Comparison of ENCODE assay signal across 22 cellular contexts in genomic region chr3:46206284-46206683, GRCh38. TPM values are rescaled to one million over a fixed set of nuclear protein-coding genes. Genes with fewer than 3 reads are reported as not detected.
DNase-seq lines count a peak whose midpoint lies in the region; ATAC-seq, FAIRE-seq and TF ChIP-seq lines count a peak whose summit lies in the region.
"Had no signal": no experiment of that assay in that cellular context is flagged by ENCODE, and none has a peak within 500 bp of the region (broad histone marks: within the 10 kb centered on the region; RNA-seq: fewer than 3 reads in every experiment).

No MANE protein-coding gene starts in this region.

- peaks cover 4% of the 10 kb centered on the region for H3K9me3 Mint-ChIP-seq in activated CD4-positive, alpha-beta T cell treated with anti-CD3 and anti-CD28 coated beads, Interleukin-2, amount 10 ng/mL, durations not matched to agents 24 days and 14 days
- H3K9me3 Mint-ChIP-seq in endothelial cell (ENCODE audit: unreplicated experiment) = no peaks in the 10 kb centered on the region
- H3K9me3 Mint-ChIP-seq: activated naive CD4-positive, alpha-beta T cell treated with anti-CD3 and anti-CD28 coated beads, Interleukin-2, amount 10 ng/mL, durations not matched to agents 7 days and 5 days; nephron progenitor cell had no signal

- H3K4me3 Mint-ChIP-seq in activated CD4-positive, alpha-beta T cell treated with anti-CD3 and anti-CD28 coated beads, Interleukin-2, amount 10 ng/mL, durations not matched to agents 24 days and 14 days = peak overlapping the region; percentile 73
- no peak overlapping the region for H3K4me3 Mint-ChIP-seq in endothelial cell (ENCODE audit: unreplicated experiment)
- H3K4me3 Mint-ChIP-seq: activated naive CD4-positive, alpha-beta T cell treated with anti-CD3 and anti-CD28 coated beads, Interleukin-2, amount 10 ng/mL, durations not matched to agents 7 days and 5 days; GM23338; nephron progenitor cell had no signal

- RAD21 ChIA-PET in GM12878 (lab: Charles Lee; ENCODE audit: unreplicated experiment) = interaction anchor here (1.6 to 7.7 kb wide), 9 partner anchors 8 to 267 kb away, joined by 4 to 268 read pairs (median 13); partner anchors contain the start of gene CCR5

- H3K79me2 ChIP-seq in GM12878 (ENCODE audit: control insufficient read depth, insufficient read depth, low read length) = no peaks in the 10 kb centered on the region; the same call in 1 of the 2 replicates
- no peaks in the 10 kb centered on the region for H3K79me2 ChIP-seq in HepG2 (ENCODE audit: insufficient read depth, low read length)

- POLR2A ChIA-PET in GM12878 (lab: Charles Lee) = interaction anchor here (1.0 kb wide), 2 partner anchors 106 to 115 kb away, joined by 3 to 4 read pairs; no protein-coding TSS in a partner anchor
- POLR2A ChIA-PET in HepG2 (lab: Yijun Ruan, JAX) = no interaction called here

- no TSS peak for BruUV-seq in GM12878 (replicated peaks; lab: Mats Ljungman, UMichigan)
- no TSS peak for BruUV-seq in HepG2 (replicated peaks; lab: Mats Ljungman, UMichigan)

- TF ChIP-seq EP300 in GM12878 (IDR thresholded peaks at IDR 0.05; ENCODE audit: borderline replicate concordance in 1 of 2, control insufficient read depth in 1 of 2, low read depth in 2 of 2, low read length in 2 of 2) (no peak), HepG2 (IDR thresholded peaks at IDR 0.05; ENCODE audit: low read depth in 2 of 2, low read length in 2 of 2) (no peak), HepG2 (CRISPR knock-in tag; IDR thresholded peaks at IDR 0.05; ENCODE audit: borderline replicate concordance) (no peak)

- H3K9me3 ChIP-seq in GM12878 (replicated peaks; ENCODE audit: control insufficient read depth, insufficient read depth, low read length) (no peaks in the 10 kb centered on the region), HepG2 (ENCODE audit: low read length) (no peaks in the 10 kb centered on the region), subcutaneous abdominal adipose tissue (ENCODE audit: control insufficient read depth in 5 of 5, low read length in 5 of 5) (no peaks in the 10 kb centered on the region)

- TF ChIP-seq POLR2A in GM12878 (IDR thresholded peaks at IDR 0.05; ENCODE audit: low read depth, low read length) (no peak), HepG2 (IDR thresholded peaks at IDR 0.05; ENCODE audit: insufficient read depth in 1 of 2, low read depth in 2 of 2, low read length in 2 of 2) (no peak)

- 84% methylated on average over 4 of the region's 4 CpGs for WGBS in GM12878 (ENCODE audit: insufficient coverage, insufficient replicate concordance, low lambda C conversion rate, missing lambda C conversion rate)
- WGBS in HepG2 (ENCODE audit: low lambda C conversion rate) = 8% methylated on average over 4 of the region's 4 CpGs

- H3K4me3 ChIP-seq in GM12878 = no peak overlapping the region
- no peak overlapping the region for H3K4me3 ChIP-seq in HepG2 (replicated peaks in 1 of 3; ENCODE audit: insufficient read depth in 1 of 3, low read depth in 2 of 3, low read length in 3 of 3)
- H3K4me3 ChIP-seq in subcutaneous abdominal adipose tissue (ENCODE audit: low read depth in 1 of 5, low read length in 5 of 5) = peak overlapping the region; percentile 34 to 69 (median 45)
- H3K4me3 ChIP-seq: GM23338 had no signal

- peaks cover 63% of the 10 kb centered on the region for H3K4me1 Mint-ChIP-seq in activated CD4-positive, alpha-beta T cell treated with anti-CD3 and anti-CD28 coated beads, Interleukin-2, amount 10 ng/mL, durations not matched to agents 24 days and 14 days
- H3K4me1 Mint-ChIP-seq in endothelial cell (ENCODE audit: unreplicated experiment) = no peaks in the 10 kb centered on the region

- H3K36me3 ChIP-seq in GM12878 (ENCODE audit: control insufficient read depth in 2 of 2, insufficient read depth in 2 of 2, low read length in 1 of 2) (no peaks in the 10 kb centered on the region), HepG2 (replicated peaks in 1 of 2; ENCODE audit: control insufficient read depth in 1 of 2, insufficient read depth in 2 of 2, low read length in 2 of 2) (no peaks in the 10 kb centered on the region), subcutaneous abdominal adipose tissue (ENCODE audit: control insufficient read depth in 5 of 5, insufficient read depth in 5 of 5, low read length in 5 of 5) (peaks cover 0 to 12% (median 2%) of the 10 kb centered on the region in 5 donors)

- H3K9ac ChIP-seq in GM12878 (ENCODE audit: control insufficient read depth, insufficient read depth, low read length) = 0 out of 2 replicates have a peak overlapping the region, but pooled peaks have one; percentile 15
- H3K9ac ChIP-seq in HepG2 (ENCODE audit: insufficient read depth, low read depth, low read length) = no peak overlapping the region
- H3K9ac ChIP-seq in subcutaneous abdominal adipose tissue (ENCODE audit: low read length in 5 of 5) = peak overlapping the region in 4 of 5 donors; percentile 2 to 46 (median 16)

- peaks cover 4% of the 10 kb centered on the region for H3K27me3 Mint-ChIP-seq in activated CD4-positive, alpha-beta T cell treated with anti-CD3 and anti-CD28 coated beads, Interleukin-2, amount 10 ng/mL, durations not matched to agents 24 days and 14 days
- peaks cover 8% of the 10 kb centered on the region for H3K27me3 Mint-ChIP-seq in endothelial cell (ENCODE audit: unreplicated experiment)

- H3K4me1 ChIP-seq in GM12878 (ENCODE audit: control insufficient read depth, insufficient read depth, low read length) (peaks cover 23% of the 10 kb centered on the region), HepG2 (ENCODE audit: insufficient read depth, low read length) (peaks cover 4% of the 10 kb centered on the region; the same call in 1 of the 2 replicates), subcutaneous abdominal adipose tissue (ENCODE audit: control insufficient read depth in 5 of 5, insufficient read depth in 5 of 5, low read length in 5 of 5) (peaks cover 0 to 30% (median 17%) of the 10 kb centered on the region in 5 donors)

- H3K27ac ChIP-seq in GM12878 (ENCODE audit: control insufficient read depth, insufficient read depth) = no peak overlapping the region
- no peak overlapping the region for H3K27ac ChIP-seq in HepG2 (ENCODE audit: extremely low read length, insufficient read depth, low read length)
- peak overlapping the region; percentile 50 for H3K27ac ChIP-seq in subcutaneous abdominal adipose tissue (ENCODE audit: low read depth, low read length)
- H3K27ac ChIP-seq: VCaP had no signal

- TF ChIP-seq CTCF in GM12878 (IDR thresholded peaks at IDR 0.05 in 2 of 3, conservative IDR thresholded peaks at IDR 0.05 in 1 of 3; ENCODE audit: control insufficient read depth in 2 of 3, extremely low read depth in 1 of 3, insufficient read depth in 1 of 3, low read depth in 3 of 3, low read length in 3 of 3) (no peak), HepG2 (CRISPR knock-in tag; IDR thresholded peaks at IDR 0.05) (no peak), endothelial cell (IDR thresholded peaks at IDR 0.05; ENCODE audit: unreplicated experiment) (no peak)

- peak overlapping the region; percentile 75 for H3K4me2 ChIP-seq in GM12878 (ENCODE audit: control insufficient read depth, insufficient read depth)
- H3K4me2 ChIP-seq in HepG2 (ENCODE audit: low read depth, low read length) = no peak overlapping the region
- H3K4me2 ChIP-seq: GM23338 had no signal

- ATAC-seq in GM12878 (no peak), HepG2 (no peak)
- ATAC-seq: GM23338, left colon, PC-3 had no signal

- intact Hi-C loops in activated CD4-positive, alpha-beta T cell treated with anti-CD3 and anti-CD28 coated beads, Interleukin-2, amount 10 ng/mL, durations not matched to agents 24 days and 14 days (cut with micrococcal nuclease) = loop anchor here (5.0 kb wide), 2 partner anchors 236 to 264 kb away; partner anchors contain the start of gene CXCR6
- intact Hi-C loops in GM12878 (cut with micrococcal nuclease; ENCODE audit: unreplicated experiment) = loop anchor here (5.0 kb wide), 1 partner anchor 614 kb away; the partner anchor contains the start of gene LIMD1
- intact Hi-C loops in HepG2 (cut with micrococcal nuclease; ENCODE audit: unreplicated experiment) = no loop called here

- H4K20me1 ChIP-seq in GM12878 (ENCODE audit: control insufficient read depth, insufficient read depth) (no peaks in the 10 kb centered on the region), HepG2 (ENCODE audit: insufficient read depth, low read length) (no peaks in the 10 kb centered on the region)

- H3K27me3 ChIP-seq in GM12878 (replicated peaks in 1 of 2; ENCODE audit: control insufficient read depth in 2 of 2, insufficient read depth in 2 of 2, low read length in 1 of 2) (no peaks in the 10 kb centered on the region), HepG2 (ENCODE audit: control insufficient read depth in 1 of 2, insufficient read depth in 2 of 2, low read length in 2 of 2) (no peaks in the 10 kb centered on the region), subcutaneous abdominal adipose tissue (ENCODE audit: control insufficient read depth in 5 of 5, insufficient read depth in 4 of 5, low read length in 5 of 5) (no peaks in the 10 kb centered on the region)

- H3K27ac Mint-ChIP-seq in activated CD4-positive, alpha-beta T cell treated with anti-CD3 and anti-CD28 coated beads, Interleukin-2, amount 10 ng/mL, durations not matched to agents 24 days and 14 days = peak overlapping the region; percentile 23
- H3K27ac Mint-ChIP-seq in endothelial cell (ENCODE audit: unreplicated experiment) = no peak overlapping the region
- H3K27ac Mint-ChIP-seq: activated naive CD4-positive, alpha-beta T cell treated with anti-CD3 and anti-CD28 coated beads, Interleukin-2, amount 10 ng/mL, durations not matched to agents 7 days and 5 days; GM23338; nephron progenitor cell had no signal

- no peak overlapping the region for H2AFZ ChIP-seq in GM12878 (ENCODE audit: control insufficient read depth, low read depth, low read length)
- H2AFZ ChIP-seq in HepG2 (ENCODE audit: low read length) = no peak overlapping the region
- H2AFZ ChIP-seq: GM23338 had no signal

- peaks cover 27% of the 10 kb centered on the region for H3K36me3 Mint-ChIP-seq in activated CD4-positive, alpha-beta T cell treated with anti-CD3 and anti-CD28 coated beads, Interleukin-2, amount 10 ng/mL, durations not matched to agents 24 days and 14 days (ENCODE audit: low read depth)
- H3K36me3 Mint-ChIP-seq in endothelial cell (ENCODE audit: low read depth, unreplicated experiment) = no peaks in the 10 kb centered on the region

- SMC1A ChIA-PET in GM12878 (lab: Charles Lee; ENCODE audit: uncharacterized antibody, unreplicated experiment) = interaction anchor here (0.9 to 7.8 kb wide), 12 partner anchors 9 to 268 kb away, joined by 3 to 342 read pairs (median 14); partner anchors contain the start of gene CCR5

- CTCF ChIA-PET in GM12878 (lab: Yijun Ruan, JAX) (interaction anchor here (2.4 to 7.7 kb wide), 4 partner anchors 9 to 163 kb away, joined by 18 to 396 read pairs (median 124); partner anchors contain the start of gene CCR5), HepG2 (lab: Yijun Ruan, JAX; ENCODE audit: low intra/inter-chr PET ratio, low total read pairs) (no interaction called here)

- in situ Hi-C loops in GM12878 (cut with MboI) = loop anchor here (5.0 kb wide), 1 partner anchor 109 kb away; no protein-coding TSS in a partner anchor
- in situ Hi-C loops in HepG2 (cut with HindIII; ENCODE audit: extremely low pct_ligation_motif_present, low pct_unique_long_range_greater_than_20kb) = no loop called here

- no peak for DNase-seq in activated CD4-positive, alpha-beta T cell treated with anti-CD3 and anti-CD28 coated beads, Interleukin-2, amount 10 ng/mL, durations not matched to agents 24 days and 14 days
- no peak for DNase-seq in activated CD4-positive, alpha-beta T cell treated with anti-CD3 and anti-CD28 coated beads for 1 hour
- DNase-seq in GM12878 (ENCODE audit: low read depth, low spot score) (no peak), HepG2 (ENCODE audit: low spot score) (no peak), endothelial cell (ENCODE audit: low spot score) (no peak), SW480 (ENCODE audit: low spot score) (no peak)
- no peak for DNase-seq in effector CD8-positive, alpha-beta T cell (lab: John Stamatoyannopoulos, UW)
- DNase-seq: activated naive CD4-positive, alpha-beta T cell treated with anti-CD3 and anti-CD28 coated beads, Interleukin-2, amount 10 ng/mL, durations not matched to agents 7 days and 5 days; effector CD4-positive, alpha-beta T cell; EL; left colon; NCI-H69; nephron progenitor cell; PC-3; stimulated activated CD4-positive, alpha-beta T cell treated with anti-CD3 and anti-CD28 coated beads, Interleukin-1b, Interleukin-23, amount 100 ng/mL, for 48 hours had no signal

- FAIRE-seq in GM12878 (lab: Jason Lieb, UNC) (no peak), HepG2 (lab: Jason Lieb, UNC) (no peak)
- FAIRE-seq: A204.1 had no signal

- TF ChIP-seq RAD21 in GM12878 (IDR thresholded peaks at IDR 0.05; ENCODE audit: insufficient read depth, low read depth, low read length) (no peak), HepG2 (CRISPR knock-in tag; IDR thresholded peaks at IDR 0.05) (no peak)

RNA-seq across cellular contexts. Expression of gene CCR1, which starts 1.8 kb away (rescaled TPM):
- 5.9 and 6.7 TPM in 2 replicates for total RNA-seq in activated CD4-positive, alpha-beta T cell treated with anti-CD3 and anti-CD28 coated beads, Interleukin-2, amount 10 ng/mL, durations not matched to agents 24 days and 14 days
- 5.2 and 5.5 TPM in 2 replicates for total RNA-seq in GM12878 (2013; cell fraction: nucleolus; rRNA removed)
- total RNA-seq in GM12878 (2014; rRNA removed) (8.3 and 10.1 TPM in 2 replicates), GM12878 (2014; rRNA removed; fragmentation: Illumina TruSeq; extraction: Trizol) (9.6 TPM in 2 replicates), GM12878 (2021) (6.4 and 7.3 TPM in 2 replicates), HepG2 (2016; rRNA removed; fragmentation: Illumina TruSeq; extraction: Trizol) (not detected in 2 replicates), endothelial cell (ENCODE audit: unreplicated experiment) (not detected)
- 4.3 TPM for polyA plus RNA-seq in GM12878 (2011; ENCODE audit: low read depth)
- polyA plus RNA-seq in GM12878 (2011; rRNA removed) (8.8 and 9.5 TPM in 2 replicates), GM12878 (2014; fragmentation: Illumina TruSeq; extraction: Trizol) (11.0 and 13.2 TPM in 2 replicates), GM12878 (2014; fragmentation: Nextera tagmentation; extraction: Ambion mirVana) (1 to 10 TPM; 3.4 to 3.7 TPM), GM12878 (2014; rRNA removed) (6.4 and 8.2 TPM in 2 replicates), GM12878 (2016; fragmentation: Nextera tagmentation; extraction: Ambion mirVana) (1 to 10 TPM; 2.3 to 3.6 TPM), HepG2 (2011; rRNA removed) (not detected in 2 replicates)
- polyA plus RNA-seq in GM12878 (2011; cell fraction: cytosol; rRNA removed) = 7.1 and 7.3 TPM in 2 replicates
- 3.9 TPM in 2 replicates for polyA plus RNA-seq in GM12878 (2011; cell fraction: nucleus; rRNA removed)
- polyA plus RNA-seq in GM12878 (2012) = 4.4 and 7.3 TPM in 2 replicates
- polyA minus RNA-seq in GM12878 (2011; rRNA and poly(A)+ RNA removed) = 11.1 and 14.2 TPM in 2 replicates
- 1.9 and 2.8 TPM in 2 replicates for polyA minus RNA-seq in GM12878 (2011; cell fraction: cytosol; rRNA and poly(A)+ RNA removed)
- 5.4 and 8.6 TPM in 2 replicates for polyA minus RNA-seq in GM12878 (2011; cell fraction: nucleus; rRNA and poly(A)+ RNA removed)
- total RNA-seq in HepG2 (2016; cell fraction: cytosol; rRNA removed; fragmentation: Illumina TruSeq; extraction: Trizol; ENCODE audit: low read depth) = not detected in 2 replicates
- not detected in 2 replicates for total RNA-seq in HepG2 (2016; cell fraction: insoluble cytoplasmic fraction; rRNA removed; fragmentation: Illumina TruSeq; extraction: Trizol)
- not detected in 2 replicates for total RNA-seq in HepG2 (2016; cell fraction: membrane; rRNA removed; fragmentation: Illumina TruSeq; extraction: Trizol)
- total RNA-seq in HepG2 (2016; cell fraction: nucleus; rRNA removed; fragmentation: Illumina TruSeq; extraction: Trizol) = not detected in 2 replicates
- not detected in 2 replicates for polyA plus RNA-seq in HepG2 (2011; cell fraction: cytosol; rRNA removed)
- not detected in 2 replicates for polyA plus RNA-seq in HepG2 (2011; cell fraction: nucleus; rRNA removed)
- not detected in 2 replicates for polyA plus RNA-seq in HepG2 (2012)
- not detected in 2 replicates for polyA plus RNA-seq in HepG2 (2016; cell fraction: cytosol; fragmentation: Illumina TruSeq; extraction: Trizol; ENCODE audit: low read depth)
- not detected in 2 replicates for polyA plus RNA-seq in HepG2 (2016; cell fraction: insoluble cytoplasmic fraction; fragmentation: Illumina TruSeq; extraction: Trizol; ENCODE audit: low read depth)
- polyA plus RNA-seq in HepG2 (2016; cell fraction: membrane; fragmentation: Illumina TruSeq; extraction: Trizol; ENCODE audit: low read depth) = not detected in 2 replicates
- polyA plus RNA-seq in HepG2 (2016; cell fraction: nucleus; fragmentation: Illumina TruSeq; extraction: Trizol; ENCODE audit: insufficient read depth, low read depth) = not detected in 2 replicates
- polyA minus RNA-seq in HepG2 (2011; rRNA and poly(A)+ RNA removed; ENCODE audit: low replicate concordance) = 0.16 TPM in 1 of 2 replicates, not detected in the other
- polyA minus RNA-seq in HepG2 (2011; cell fraction: cytosol; rRNA and poly(A)+ RNA removed) = not detected in 2 replicates
- polyA minus RNA-seq in HepG2 (2011; cell fraction: nucleus; rRNA and poly(A)+ RNA removed) = not detected in 2 replicates
- total RNA-seq: GM23338, HT-29 had no signal
- polyA plus RNA-seq: GM23338 had no signal

RNA-seq across cellular contexts. Expression of gene CCR3, which starts 36.0 kb away (rescaled TPM):
- not detected in 2 replicates for total RNA-seq in activated CD4-positive, alpha-beta T cell treated with anti-CD3 and anti-CD28 coated beads, Interleukin-2, amount 10 ng/mL, durations not matched to agents 24 days and 14 days
- 0.42 and 0.54 TPM in 2 replicates for total RNA-seq in GM12878 (2013; cell fraction: nucleolus; rRNA removed)
- total RNA-seq in GM12878 (2014; rRNA removed) = 0.23 and 0.65 TPM in 2 replicates
- total RNA-seq in GM12878 (2014; rRNA removed; fragmentation: Illumina TruSeq; extraction: Trizol) = 0.27 and 0.60 TPM in 2 replicates
- total RNA-seq in GM12878 (2021) = 0.41 and 0.66 TPM in 2 replicates
- polyA plus RNA-seq in GM12878 (2011; ENCODE audit: low read depth) = not detected
- not detected in 2 replicates for polyA plus RNA-seq in GM12878 (2011; rRNA removed)
- polyA plus RNA-seq in GM12878 (2011; cell fraction: cytosol; rRNA removed) = 0.05 and 0.06 TPM in 2 replicates
- polyA plus RNA-seq in GM12878 (2011; cell fraction: nucleus; rRNA removed) = not detected in 2 replicates
- polyA plus RNA-seq in GM12878 (2012) = 0.19 and 0.27 TPM in 2 replicates
- polyA plus RNA-seq in GM12878 (2014; fragmentation: Illumina TruSeq; extraction: Trizol) = 0.65 and 0.78 TPM in 2 replicates
- under 1 TPM; 0.53 TPM for polyA plus RNA-seq in GM12878 (2014; fragmentation: Nextera tagmentation; extraction: Ambion mirVana)
- 0.58 TPM in 2 replicates for polyA plus RNA-seq in GM12878 (2014; rRNA removed)
- polyA plus RNA-seq in GM12878 (2016; fragmentation: Nextera tagmentation; extraction: Ambion mirVana) = under 1 TPM; 0.13 to 0.20 TPM
- not detected in 2 replicates for polyA minus RNA-seq in GM12878 (2011; rRNA and poly(A)+ RNA removed)
- not detected in 2 replicates for polyA minus RNA-seq in GM12878 (2011; cell fraction: cytosol; rRNA and poly(A)+ RNA removed)
- not detected in 2 replicates for polyA minus RNA-seq in GM12878 (2011; cell fraction: nucleus; rRNA and poly(A)+ RNA removed)
- total RNA-seq in HepG2 (2016; rRNA removed; fragmentation: Illumina TruSeq; extraction: Trizol) = not detected in 2 replicates
- total RNA-seq in HepG2 (2016; cell fraction: cytosol; rRNA removed; fragmentation: Illumina TruSeq; extraction: Trizol; ENCODE audit: low read depth) = not detected in 2 replicates
- total RNA-seq in HepG2 (2016; cell fraction: insoluble cytoplasmic fraction; rRNA removed; fragmentation: Illumina TruSeq; extraction: Trizol) = not detected in 2 replicates
- total RNA-seq in HepG2 (2016; cell fraction: membrane; rRNA removed; fragmentation: Illumina TruSeq; extraction: Trizol) = not detected in 2 replicates
- not detected in 2 replicates for total RNA-seq in HepG2 (2016; cell fraction: nucleus; rRNA removed; fragmentation: Illumina TruSeq; extraction: Trizol)
- not detected in 2 replicates for polyA plus RNA-seq in HepG2 (2011; rRNA removed)
- polyA plus RNA-seq in HepG2 (2011; cell fraction: cytosol; rRNA removed) = not detected in 2 replicates
- polyA plus RNA-seq in HepG2 (2011; cell fraction: nucleus; rRNA removed) = not detected in 2 replicates
- not detected in 2 replicates for polyA plus RNA-seq in HepG2 (2012)
- polyA plus RNA-seq in HepG2 (2016; cell fraction: cytosol; fragmentation: Illumina TruSeq; extraction: Trizol; ENCODE audit: low read depth) = not detected in 2 replicates
- polyA plus RNA-seq in HepG2 (2016; cell fraction: insoluble cytoplasmic fraction; fragmentation: Illumina TruSeq; extraction: Trizol; ENCODE audit: low read depth) = not detected in 2 replicates
- polyA plus RNA-seq in HepG2 (2016; cell fraction: membrane; fragmentation: Illumina TruSeq; extraction: Trizol; ENCODE audit: low read depth) = not detected in 2 replicates
- not detected in 2 replicates for polyA plus RNA-seq in HepG2 (2016; cell fraction: nucleus; fragmentation: Illumina TruSeq; extraction: Trizol; ENCODE audit: insufficient read depth, low read depth)
- not detected in 2 replicates for polyA minus RNA-seq in HepG2 (2011; rRNA and poly(A)+ RNA removed; ENCODE audit: low replicate concordance)
- polyA minus RNA-seq in HepG2 (2011; cell fraction: cytosol; rRNA and poly(A)+ RNA removed) = not detected in 2 replicates
- not detected in 2 replicates for polyA minus RNA-seq in HepG2 (2011; cell fraction: nucleus; rRNA and poly(A)+ RNA removed)
- total RNA-seq in endothelial cell (ENCODE audit: unreplicated experiment) = not detected
- total RNA-seq: GM23338, HT-29, renal cortical epithelial cell, temporal lobe had no signal
- polyA plus RNA-seq: GM23338 had no signal

Comparison
In these comparisons a context has a peak if more than half of its experiments do, and no peak if none do; other contexts are left out.
1. H3K4me3 ChIP-seq: peak in subcutaneous abdominal adipose tissue (5 of 5); none in GM12878 (single experiment) and HepG2 (0 of 3).